Comparison of ENCODE assay signal across 32 cellular contexts in the genomic region with DNA sequence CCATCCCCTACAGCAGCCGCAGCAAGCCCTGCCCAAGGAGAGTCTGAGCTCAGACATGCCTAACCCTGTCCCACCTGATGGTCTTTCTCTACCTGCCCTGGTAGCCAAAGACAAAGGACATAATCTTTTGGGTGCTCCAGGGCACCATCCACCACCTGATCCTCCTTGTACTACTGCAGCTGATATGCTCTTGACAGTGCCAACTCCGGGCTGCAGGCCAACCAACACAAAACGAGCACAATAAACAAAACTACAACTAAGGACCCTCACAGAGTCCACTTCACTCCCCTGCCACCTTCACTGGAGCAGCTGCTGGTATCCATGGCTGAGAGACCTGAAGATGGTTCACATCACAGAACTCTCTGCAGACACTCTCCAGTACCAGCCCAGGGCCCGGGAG.
DNase-seq lines count a peak whose midpoint lies in the region; ATAC-seq and TF ChIP-seq lines count a peak whose summit lies in the region.
"Had no signal": no experiment of that assay in that cellular context is flagged by ENCODE, and none has a peak within 500 bp of the region (broad histone marks: within the 10 kb centered on the region; RNA-seq: fewer than 3 reads in every experiment).

No MANE protein-coding gene starts in this region.

- peaks cover 8% of the 10 kb centered on the region for H3K4me1 Mint-ChIP-seq in type B pancreatic cell (ENCODE audit: unreplicated experiment)
- H3K4me1 Mint-ChIP-seq in activated T-helper 1 cell treated with anti-CD3 and anti-CD28 coated beads, Interleukin-12 subunit alpha, Interleukin-12 subunit beta, Interleukin-2, Interleukin-4 antibody, amounts not matched to agents 30 ng/mL and 10 ng/mL and 1 ng/mL, durations not matched to agents 14 hours and 24 hours and 36 hours (ENCODE audit: low read depth), result no peaks in the 10 kb centered on the region
- H3K4me1 Mint-ChIP-seq: activated B cell treated with CpG ODN at 0.5 μM for 24 hours; activated naive CD8-positive, alpha-beta T cell treated with anti-CD3 and anti-CD28 coated beads for 36 hours; naive B cell had no signal

- peaks cover 42% of the 10 kb centered on the region for H3K36me3 Mint-ChIP-seq in type B pancreatic cell
- H3K36me3 Mint-ChIP-seq in activated T-helper 1 cell treated with anti-CD3 and anti-CD28 coated beads, Interleukin-12 subunit alpha, Interleukin-12 subunit beta, Interleukin-2, Interleukin-4 antibody, amounts not matched to agents 30 ng/mL and 10 ng/mL and 1 ng/mL, durations not matched to agents 14 hours and 24 hours and 36 hours (ENCODE audit: low read depth), result no peaks in the 10 kb centered on the region
- H3K36me3 Mint-ChIP-seq: activated naive CD8-positive, alpha-beta T cell treated with anti-CD3 and anti-CD28 coated beads for 36 hours had no signal

- no peaks in the 10 kb centered on the region for H3K27me3 Mint-ChIP-seq in type B pancreatic cell
- no peaks in the 10 kb centered on the region for H3K27me3 Mint-ChIP-seq in activated T-helper 1 cell treated with anti-CD3 and anti-CD28 coated beads, Interleukin-12 subunit alpha, Interleukin-12 subunit beta, Interleukin-2, Interleukin-4 antibody, amounts not matched to agents 30 ng/mL and 10 ng/mL and 1 ng/mL, durations not matched to agents 14 hours and 24 hours and 36 hours (ENCODE audit: insufficient read depth)
- H3K27me3 Mint-ChIP-seq: activated naive CD8-positive, alpha-beta T cell treated with anti-CD3 and anti-CD28 coated beads for 36 hours; CD4-positive, alpha-beta T cell; naive B cell had no signal

- 23 to 50% methylated on average over 2 to 3 of the region's 4 CpGs for WGBS in esophagus squamous epithelium, 2 donors

- peak overlapping the region; percentile 40 for H3K4me3 Mint-ChIP-seq in type B pancreatic cell
- H3K4me3 Mint-ChIP-seq in activated T-helper 1 cell treated with anti-CD3 and anti-CD28 coated beads, Interleukin-12 subunit alpha, Interleukin-12 subunit beta, Interleukin-2, Interleukin-4 antibody, amounts not matched to agents 30 ng/mL and 10 ng/mL and 1 ng/mL, durations not matched to agents 14 hours and 24 hours and 36 hours, result no peak overlapping the region
- H3K4me3 Mint-ChIP-seq: activated B cell treated with CpG ODN at 0.5 μM for 24 hours; activated naive CD8-positive, alpha-beta T cell treated with anti-CD3 and anti-CD28 coated beads for 36 hours; CD4-positive, alpha-beta T cell; HFFc6 had no signal

- TF ChIP-seq POLR2A in esophagus squamous epithelium (IDR thresholded peaks at IDR 0.05), result no peak

- no peak for ATAC-seq in HG03108 (IDR thresholded peaks at IDR 0.05; ENCODE audit: unreplicated experiment)
- ATAC-seq: gastrocnemius medialis, lower lobe of right lung had no signal

- H3K27ac ChIP-seq in esophagus squamous epithelium, result peak overlapping the region; percentile 74 to 85 (median 78)
- H3K27ac ChIP-seq in dorsolateral prefrontal cortex, result no peak overlapping the region
- H3K27ac ChIP-seq: coronary artery, gastrocnemius medialis, lower lobe of right lung, neutrophil, prostate gland, sigmoid colon had no signal

- peaks cover 24% of the 10 kb centered on the region for H3K9me3 Mint-ChIP-seq in type B pancreatic cell
- peaks cover 31% of the 10 kb centered on the region for H3K9me3 Mint-ChIP-seq in activated T-helper 1 cell treated with anti-CD3 and anti-CD28 coated beads, Interleukin-12 subunit alpha, Interleukin-12 subunit beta, Interleukin-2, Interleukin-4 antibody, amounts not matched to agents 30 ng/mL and 10 ng/mL and 1 ng/mL, durations not matched to agents 14 hours and 24 hours and 36 hours

- DNase-seq in NCI-H2081 (lab: John Stamatoyannopoulos, UW) (peak; percentile 11 to 14), NCI-H2081 treated with DMSO at 0.1 percent for 48 hours (lab: John Stamatoyannopoulos, UW) (no peak), NCI-H345 treated with DMSO at 0.1 percent for 48 hours (lab: John Stamatoyannopoulos, UW; ENCODE audit: unreplicated experiment) (peak; percentile 69), esophagus squamous epithelium (lab: John Stamatoyannopoulos, UW) (no peak), type B pancreatic cell (ENCODE audit: extremely low spot score, unreplicated experiment) (no peak), dorsolateral prefrontal cortex (no peak)
- no peak for DNase-seq in activated T-helper 1 cell treated with anti-CD3 and anti-CD28 coated beads, Interleukin-12 subunit alpha, Interleukin-12 subunit beta, Interleukin-2, Interleukin-4 antibody, amounts not matched to agents 30 ng/mL and 10 ng/mL and 1 ng/mL, durations not matched to agents 14 hours and 24 hours and 36 hours (ENCODE audit: low spot score)
- DNase-seq: activated B cell treated with CpG ODN at 0.5 μM for 24 hours; activated CD4-positive, alpha-beta T cell treated with anti-CD3 and anti-CD28 coated beads, Interleukin-2, amount 50 U/mL, for 1 hour; activated effector memory CD4-positive, alpha-beta T cell treated with anti-CD3 and anti-CD28 coated beads, Interleukin-2, amount 50 U/mL, for 16 hours; activated naive CD8-positive, alpha-beta T cell treated with anti-CD3 and anti-CD28 coated beads for 36 hours; activated T-cell treated with anti-CD3 and anti-CD28 coated beads, Interleukin-2, amount 50 U/mL, for 1 hour; aorta; CD4-positive, alpha-beta T cell; EL; gastrocnemius medialis; GOT3; HFFc6; KBM-7; lower lobe of right lung; midbrain; naive B cell; NCI-H1417 treated with DMSO at 0.1 percent for 48 hours; NCI-H2107; NCI-H82; RPMI8226; sigmoid colon; stimulated activated CD4-positive, alpha-beta T cell treated with anti-CD3 and anti-CD28 coated beads, Interleukin-4, amount 100 ng/mL, for 1 hour had no signal

- intact Hi-C loops in esophagus squamous epithelium (cut with DNase I), result no loop called here
- intact Hi-C loops in dorsolateral prefrontal cortex (cut with DNase I), result no loop called here
- intact Hi-C loops in activated T-helper 1 cell treated with anti-CD3 and anti-CD28 coated beads, Interleukin-12 subunit alpha, Interleukin-12 subunit beta, Interleukin-2, Interleukin-4 antibody, amounts not matched to agents 30 ng/mL and 10 ng/mL and 1 ng/mL, durations not matched to agents 14 hours and 24 hours and 36 hours (cut with micrococcal nuclease), result no loop called here

- H3K36me3 ChIP-seq in esophagus squamous epithelium, result no peaks in the 10 kb centered on the region
- H3K36me3 ChIP-seq: gastrocnemius medialis, lower lobe of right lung, neutrophil, prostate gland, sigmoid colon had no signal

- H3K27me3 ChIP-seq in esophagus squamous epithelium (no peaks in the 10 kb centered on the region), dorsolateral prefrontal cortex (no peaks in the 10 kb centered on the region)
- H3K27me3 ChIP-seq: gastrocnemius medialis, neutrophil, sigmoid colon had no signal

- H3K27ac Mint-ChIP-seq in type B pancreatic cell, result peak overlapping the region; percentile 86
- H3K27ac Mint-ChIP-seq in activated T-helper 1 cell treated with anti-CD3 and anti-CD28 coated beads, Interleukin-12 subunit alpha, Interleukin-12 subunit beta, Interleukin-2, Interleukin-4 antibody, amounts not matched to agents 30 ng/mL and 10 ng/mL and 1 ng/mL, durations not matched to agents 14 hours and 24 hours and 36 hours, result no peak overlapping the region
- H3K27ac Mint-ChIP-seq: activated B cell treated with CpG ODN at 0.5 μM for 24 hours; activated naive CD8-positive, alpha-beta T cell treated with anti-CD3 and anti-CD28 coated beads for 36 hours; CD4-positive, alpha-beta T cell; HFFc6 had no signal

- H3K4me1 ChIP-seq in esophagus squamous epithelium, result peaks cover 4 to 54% (median 12%) of the 10 kb centered on the region in 3 donors
- H3K4me1 ChIP-seq: gastrocnemius medialis, lower lobe of right lung, prostate gland had no signal

- no peak for TF ChIP-seq CTCF in esophagus squamous epithelium (IDR thresholded peaks at IDR 0.05)
- TF ChIP-seq CTCF in type B pancreatic cell (conservative IDR thresholded peaks at IDR 0.05), result no peak
- no peak for TF ChIP-seq CTCF in dorsolateral prefrontal cortex (IDR thresholded peaks at IDR 0.05 in 54 of 56, conservative IDR thresholded peaks at IDR 0.05 in 2 of 56; ENCODE audit: low read depth in 1 of 56, partially characterized antibody in 56 of 56)

- H3K4me3 ChIP-seq in esophagus squamous epithelium (peak overlapping the region in 1 of 4 donors; percentile 28), dorsolateral prefrontal cortex (no peak overlapping the region)
- H3K4me3 ChIP-seq: coronary artery, gastrocnemius medialis, lower lobe of right lung, prostate gland, sigmoid colon had no signal

- H3K9me3 ChIP-seq in esophagus squamous epithelium, result peaks cover 0 to 8% (median 0%) of the 10 kb centered on the region in 3 donors
- H3K9me3 ChIP-seq: gastrocnemius medialis, prostate gland had no signal

Comparison
In these comparisons a context has a peak if more than half of its experiments do, and no peak if none do; other contexts are left out.
1. DNase-seq: peak in NCI-H2081 (2 of 2) and NCI-H345 treated with DMSO at 0.1 percent for 48 hours (single experiment); none in NCI-H2081 treated with DMSO at 0.1 percent for 48 hours (single experiment), esophagus squamous epithelium (single experiment), type B pancreatic cell (single experiment), dorsolateral prefrontal cortex (0 of 10) and activated T-helper 1 cell treated with anti-CD3 and anti-CD28 coated beads, Interleukin-12 subunit alpha, Interleukin-12 subunit beta, Interleukin-2, Interleukin-4 antibody, amounts not matched to agents 30 ng/mL and 10 ng/mL and 1 ng/mL, durations not matched to agents 14 hours and 24 hours and 36 hours (single experiment).
2. H3K27ac ChIP-seq: peak in esophagus squamous epithelium (4 of 4); none in dorsolateral prefrontal cortex (0 of 59).